In genomic region chr22:25110596-25110845, GRCh38 we compare ENCODE assay signal across 8 cellular contexts.
DNase-seq lines count a peak whose midpoint lies in the region; ATAC-seq lines count a peak whose summit lies in the region.

No MANE protein-coding gene starts in this region.

- H3K36me3 Mint-ChIP-seq in activated T-helper 17 cell treated with anti-CD3 and anti-CD28 coated beads, Interleukin-2, amount 50 U/mL, for 72 hours (ENCODE audit: low read depth) = no peaks in the 10 kb centered on the region

- H3K4me1 ChIP-seq in HUES48 (ENCODE audit: control insufficient read depth, insufficient read depth, low read length) = peaks cover 11% of the 10 kb centered on the region

- H3K27ac Mint-ChIP-seq in activated T-helper 17 cell treated with anti-CD3 and anti-CD28 coated beads, Interleukin-2, amount 50 U/mL, for 72 hours = peak overlapping the region; percentile 85

- H3K9me3 Mint-ChIP-seq in activated T-helper 17 cell treated with anti-CD3 and anti-CD28 coated beads, Interleukin-2, amount 50 U/mL, for 72 hours = no peaks in the 10 kb centered on the region

- H3K4me3 Mint-ChIP-seq in activated T-helper 17 cell treated with anti-CD3 and anti-CD28 coated beads, Interleukin-2, amount 50 U/mL, for 72 hours = peak overlapping the region; percentile 78

- H3K27me3 ChIP-seq in HUES48 (ENCODE audit: control insufficient read depth, insufficient read depth, low read length) = no peaks in the 10 kb centered on the region

- H3K27me3 Mint-ChIP-seq in activated T-helper 17 cell treated with anti-CD3 and anti-CD28 coated beads, Interleukin-2, amount 50 U/mL, for 72 hours = no peaks in the 10 kb centered on the region

- ATAC-seq in activated T-helper 17 cell treated with anti-CD3 and anti-CD28 coated beads, Interleukin-2, amount 50 U/mL, for 72 hours (replicated peaks) = no peak
- no peak for ATAC-seq in GM21529 (IDR thresholded peaks at IDR 0.05; ENCODE audit: unreplicated experiment)
- ATAC-seq in HG03159 (IDR thresholded peaks at IDR 0.05; ENCODE audit: unreplicated experiment) = no peak
- no peak for ATAC-seq in GM21381 (IDR thresholded peaks at IDR 0.05; ENCODE audit: unreplicated experiment)

- H3K36me3 ChIP-seq in HUES48 (ENCODE audit: control insufficient read depth, insufficient read depth, low read length) = no peaks in the 10 kb centered on the region

- H3K27ac ChIP-seq in HUES48 (ENCODE audit: low read depth, low read length) = peak overlapping the region; percentile 96
- H3K27ac ChIP-seq in skin epidermis = peak overlapping the region in 13 of 21 experiments; percentile 13 to 89 (median 76)

- H3K4me3 ChIP-seq in HUES48 (ENCODE audit: low read depth, low read length) = peak overlapping the region; percentile 75
- H3K4me3 ChIP-seq in iPS-11a (ENCODE audit: low read depth, low read length) = peak overlapping the region; percentile 50
- peak overlapping the region in 3 of 7 experiments; percentile 36 to 51 (median 47) for H3K4me3 ChIP-seq in skin epidermis

- DNase-seq in KG1 (lab: John Stamatoyannopoulos, UW) = no peak

- no peak overlapping the region for H3K9ac ChIP-seq in HUES48 (ENCODE audit: low read depth, low read length)

- peaks cover 6% of the 10 kb centered on the region for H3K4me1 Mint-ChIP-seq in activated T-helper 17 cell treated with anti-CD3 and anti-CD28 coated beads, Interleukin-2, amount 50 U/mL, for 72 hours

- H3K9me3 ChIP-seq in HUES48 (ENCODE audit: control insufficient read depth, insufficient read depth, low read length) = no peaks in the 10 kb centered on the region
